Comparison of ENCODE assay signal across 9 cellular contexts in genomic region chr6:125952764-125953501, GRCh38. TPM values are rescaled to one million over a fixed set of nuclear protein-coding genes. Genes with fewer than 3 reads are reported as not detected.
A peak's percentile ranks its signal among the peaks of the same experiment; 100 is the strongest.
DNase-seq lines count a peak whose midpoint lies in the region; ATAC-seq and TF ChIP-seq lines count a peak whose summit lies in the region.
"Had no signal": no experiment of that assay in that cellular context is flagged by ENCODE, and none has a peak within 500 bp of the region (broad histone marks: within the 10 kb centered on the region; RNA-seq: fewer than 3 reads in every experiment).

No MANE protein-coding gene starts in this region.

- in situ Hi-C loops in mammary epithelial cell (cut with MboI; ENCODE audit: low sequenced_read_pairs in 2 of 2) = loop anchor here (10.0 to 25.0 kb wide), 3 partner anchors 98 to 641 kb away; partner anchors contain the start of gene HDDC2 (in 1 of the 2)

- 87% methylated on average over 5 of the region's 7 CpGs for WGBS in mammary epithelial cell (ENCODE audit: low coverage, missing lambda C conversion rate)

- DNase-seq in NCI-H82 (lab: John Stamatoyannopoulos, UW) (peak; percentile 42), NCI-H82 treated with DMSO at 0.1 percent for 48 hours (lab: John Stamatoyannopoulos, UW; ENCODE audit: unreplicated experiment) (no peak), NCI-H460 (ENCODE audit: extremely low read depth, low read depth) (peak; percentile 81), mammary epithelial cell (peak; percentile 34), left ventricle myocardium superior (no peak), cardiac septum (ENCODE audit: low spot score) (no peak), kidney glomerular epithelial cell (lab: John Stamatoyannopoulos, UW) (no peak)
- DNase-seq in stimulated activated CD4-positive, alpha-beta T cell treated with anti-CD3 and anti-CD28 coated beads, Interleukin-15, amount 100 ng/mL, for 24 hours = peak; percentile 42

- peak; percentile 38 to 74 for TF ChIP-seq CTCF in mammary epithelial cell (conservative IDR thresholded peaks at IDR 0.05 in 1 of 2, IDR thresholded peaks at IDR 0.05 in 1 of 2; ENCODE audit: extremely low read depth in 1 of 2, insufficient read depth in 1 of 2, low read depth in 1 of 2, low read length in 2 of 2)

- no peak overlapping the region for H2AFZ ChIP-seq in mammary epithelial cell (ENCODE audit: low read depth, low read length)

- no peak overlapping the region for H3K9ac ChIP-seq in mammary epithelial cell (ENCODE audit: insufficient read depth, low read length)

- H3K27ac ChIP-seq in mammary epithelial cell (ENCODE audit: insufficient read depth, low read depth, low read length) = no peak overlapping the region

- H3K36me3 ChIP-seq in mammary epithelial cell (ENCODE audit: insufficient read depth, low read length) = no peaks in the 10 kb centered on the region

- no peaks in the 10 kb centered on the region for H3K27me3 ChIP-seq in mammary epithelial cell (ENCODE audit: insufficient read depth, low read length)

- intact Hi-C loops in mammary epithelial cell (cut with micrococcal nuclease) (loop anchor here (1.0 kb wide), 5 partner anchors 29 to 172 kb away; no protein-coding TSS in a partner anchor), left ventricle myocardium superior (cut with micrococcal nuclease) (no loop called here), cardiac septum (cut with DNase I) (loop anchor here (10.0 kb wide), 1 partner anchor 648 kb away; the partner anchor contains the start of gene HDDC2)

- no peak overlapping the region for H3K4me2 ChIP-seq in mammary epithelial cell (ENCODE audit: insufficient read depth, low read depth, low read length)

- dilution Hi-C loops in mammary epithelial cell (cut with HindIII; ENCODE audit: low sequenced_read_pairs) = no loop called here

- CTCF ChIA-PET in mammary epithelial cell (lab: Charles Lee; ENCODE audit: low non-redundant PET) = interaction anchor here (0.6 to 0.9 kb wide), 3 partner anchors 64 to 162 kb away, joined by 3 to 5 read pairs (median 3); no protein-coding TSS in a partner anchor

- BruUV-seq in mammary epithelial cell (replicated peaks; lab: Mats Ljungman, UMichigan) = no TSS peak

- H3K79me2 ChIP-seq in mammary epithelial cell (ENCODE audit: insufficient read depth, low read length) = peaks cover 8% of the 10 kb centered on the region

- no peak overlapping the region for H3K4me3 ChIP-seq in mammary epithelial cell (replicated peaks in 1 of 3; ENCODE audit: insufficient read depth in 1 of 3, low read depth in 2 of 3, low read length in 3 of 3)

- H3K9me3 ChIP-seq in mammary epithelial cell (replicated peaks; ENCODE audit: insufficient read depth, low read length) = no peaks in the 10 kb centered on the region

- peaks cover 31% of the 10 kb centered on the region for H3K4me1 ChIP-seq in mammary epithelial cell (ENCODE audit: insufficient read depth, low read length)

- H4K20me1 ChIP-seq in mammary epithelial cell (ENCODE audit: insufficient read depth, low read length) = no peaks in the 10 kb centered on the region

- ATAC-seq in left ventricle myocardium superior = no peak
- ATAC-seq: activated naive CD4-positive, alpha-beta T cell treated with anti-CD3 and anti-CD28 coated beads, Interleukin-2, amount 50 U/mL, for 72 hours had no signal

RNA-seq across cellular contexts. Expression of gene HINT3, which starts 3.6 kb away (rescaled TPM):
- total RNA-seq in NCI-H460 (2014; rRNA removed; shearing (Covaris generic)) = 43.7 and 45.4 TPM in 2 replicates
- polyA plus RNA-seq in NCI-H460 (2014; cell fraction: nucleus; rRNA removed) = 18.1 and 36.3 TPM in 2 replicates
- 10 to 100 TPM; 13.3 to 23.5 TPM for total RNA-seq in mammary epithelial cell
- polyA plus RNA-seq in mammary epithelial cell = 0.94 TPM
- polyA minus RNA-seq in mammary epithelial cell = 0.93 TPM
- 40.8 TPM for total RNA-seq in left ventricle myocardium superior
- total RNA-seq in cardiac septum = 35.0 TPM

RNA-seq across cellular contexts. Expression of gene TRMT11, which starts 33.4 kb away (rescaled TPM):
- 37.4 and 42.0 TPM in 2 replicates for total RNA-seq in NCI-H460 (2014; rRNA removed; shearing (Covaris generic))
- 33.4 and 78.4 TPM in 2 replicates for polyA plus RNA-seq in NCI-H460 (2014; cell fraction: nucleus; rRNA removed)
- total RNA-seq in mammary epithelial cell (10 to 100 TPM; 19.5 to 23.3 TPM), left ventricle myocardium superior (8.3 TPM), cardiac septum (13.3 TPM)
- 14.8 TPM for polyA plus RNA-seq in mammary epithelial cell
- polyA minus RNA-seq in mammary epithelial cell = 2.7 TPM

Comparison
In these comparisons a context has a peak if more than half of its experiments do, and no peak if none do; other contexts are left out.
1. DNase-seq: peak in NCI-H82 (single experiment), NCI-H460 (single experiment), mammary epithelial cell (single experiment) and stimulated activated CD4-positive, alpha-beta T cell treated with anti-CD3 and anti-CD28 coated beads, Interleukin-15, amount 100 ng/mL, for 24 hours (single experiment); none in NCI-H82 treated with DMSO at 0.1 percent for 48 hours (single experiment), left ventricle myocardium superior (single experiment), cardiac septum (single experiment) and kidney glomerular epithelial cell (single experiment).